In the genomic region with DNA sequence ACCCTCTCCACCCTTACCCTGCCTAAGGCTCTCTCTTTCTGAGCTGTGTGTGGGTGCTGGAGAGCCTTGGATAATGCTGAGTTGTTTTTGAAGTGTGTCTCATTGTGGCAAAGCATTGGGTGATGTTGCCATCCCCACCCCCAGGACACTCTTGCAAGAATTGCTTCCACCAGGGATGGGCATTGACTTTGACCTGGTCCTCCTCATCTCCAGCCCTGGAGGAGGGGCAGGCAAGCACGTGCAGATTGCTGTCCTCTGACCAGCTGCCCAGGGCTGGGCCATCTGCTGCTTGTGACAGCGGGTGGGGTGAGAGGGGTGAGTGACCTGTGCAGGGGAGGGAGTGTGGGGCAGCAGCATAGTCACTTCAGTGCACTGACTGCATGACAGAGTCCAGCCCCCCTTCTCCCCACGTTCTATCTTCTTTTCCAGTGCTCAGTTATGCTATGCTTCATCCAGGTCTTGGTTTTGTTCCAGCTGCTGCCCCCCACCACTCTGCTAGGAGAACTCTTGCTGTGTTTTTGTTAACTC, we compare ENCODE assay signal across 2 cellular contexts.
TF ChIP-seq lines count a peak whose summit lies in the region.

No MANE protein-coding gene starts in this region.

TF ChIP-seq in SK-N-SH, 30 proteins besides CTCF, POLR2A, EP300 and RAD21 (continued from another document):
- TF ChIP-seq FOSL2 (IDR thresholded peaks at IDR 0.05; ENCODE audit: borderline replicate concordance, low read depth) = no peak
- TF ChIP-seq, protein P1, sequence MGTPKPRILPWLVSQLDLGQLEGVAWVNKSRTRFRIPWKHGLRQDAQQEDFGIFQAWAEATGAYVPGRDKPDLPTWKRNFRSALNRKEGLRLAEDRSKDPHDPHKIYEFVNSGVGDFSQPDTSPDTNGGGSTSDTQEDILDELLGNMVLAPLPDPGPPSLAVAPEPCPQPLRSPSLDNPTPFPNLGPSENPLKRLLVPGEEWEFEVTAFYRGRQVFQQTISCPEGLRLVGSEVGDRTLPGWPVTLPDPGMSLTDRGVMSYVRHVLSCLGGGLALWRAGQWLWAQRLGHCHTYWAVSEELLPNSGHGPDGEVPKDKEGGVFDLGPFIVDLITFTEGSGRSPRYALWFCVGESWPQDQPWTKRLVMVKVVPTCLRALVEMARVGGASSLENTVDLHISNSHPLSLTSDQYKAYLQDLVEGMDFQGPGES (IDR thresholded peaks at IDR 0.05; ENCODE audit: low read depth, low read length) = no peak
- TF ChIP-seq, protein P2, sequence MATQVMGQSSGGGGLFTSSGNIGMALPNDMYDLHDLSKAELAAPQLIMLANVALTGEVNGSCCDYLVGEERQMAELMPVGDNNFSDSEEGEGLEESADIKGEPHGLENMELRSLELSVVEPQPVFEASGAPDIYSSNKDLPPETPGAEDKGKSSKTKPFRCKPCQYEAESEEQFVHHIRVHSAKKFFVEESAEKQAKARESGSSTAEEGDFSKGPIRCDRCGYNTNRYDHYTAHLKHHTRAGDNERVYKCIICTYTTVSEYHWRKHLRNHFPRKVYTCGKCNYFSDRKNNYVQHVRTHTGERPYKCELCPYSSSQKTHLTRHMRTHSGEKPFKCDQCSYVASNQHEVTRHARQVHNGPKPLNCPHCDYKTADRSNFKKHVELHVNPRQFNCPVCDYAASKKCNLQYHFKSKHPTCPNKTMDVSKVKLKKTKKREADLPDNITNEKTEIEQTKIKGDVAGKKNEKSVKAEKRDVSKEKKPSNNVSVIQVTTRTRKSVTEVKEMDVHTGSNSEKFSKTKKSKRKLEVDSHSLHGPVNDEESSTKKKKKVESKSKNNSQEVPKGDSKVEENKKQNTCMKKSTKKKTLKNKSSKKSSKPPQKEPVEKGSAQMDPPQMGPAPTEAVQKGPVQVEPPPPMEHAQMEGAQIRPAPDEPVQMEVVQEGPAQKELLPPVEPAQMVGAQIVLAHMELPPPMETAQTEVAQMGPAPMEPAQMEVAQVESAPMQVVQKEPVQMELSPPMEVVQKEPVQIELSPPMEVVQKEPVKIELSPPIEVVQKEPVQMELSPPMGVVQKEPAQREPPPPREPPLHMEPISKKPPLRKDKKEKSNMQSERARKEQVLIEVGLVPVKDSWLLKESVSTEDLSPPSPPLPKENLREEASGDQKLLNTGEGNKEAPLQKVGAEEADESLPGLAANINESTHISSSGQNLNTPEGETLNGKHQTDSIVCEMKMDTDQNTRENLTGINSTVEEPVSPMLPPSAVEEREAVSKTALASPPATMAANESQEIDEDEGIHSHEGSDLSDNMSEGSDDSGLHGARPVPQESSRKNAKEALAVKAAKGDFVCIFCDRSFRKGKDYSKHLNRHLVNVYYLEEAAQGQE (IDR thresholded peaks at IDR 0.05; ENCODE audit: low read depth, low read length) = no peak

TF ChIP-seq in HEK293T, 16 proteins besides CTCF, POLR2A, EP300 and RAD21 (continued from another document):
- no peak for TF ChIP-seq LEF1 (IDR thresholded peaks at IDR 0.05; ENCODE audit: borderline replicate concordance)
- no peak for TF ChIP-seq ZNF384 (IDR thresholded peaks at IDR 0.05)
- TF ChIP-seq FOXA1 (IDR thresholded peaks at IDR 0.05) = no peak
- no peak for TF ChIP-seq TARDBP (IDR thresholded peaks at IDR 0.05)
- TF ChIP-seq NFRKB (IDR thresholded peaks at IDR 0.05) = no peak
- no peak for TF ChIP-seq L3MBTL2 (conservative IDR thresholded peaks at IDR 0.05)
- TF ChIP-seq SUZ12 (IDR thresholded peaks at IDR 0.05) = no peak
- TF ChIP-seq CTBP1 (IDR thresholded peaks at IDR 0.05; ENCODE audit: borderline replicate concordance) = no peak
- TF ChIP-seq ARNT (IDR thresholded peaks at IDR 0.05) = no peak
- TF ChIP-seq, protein P3, sequence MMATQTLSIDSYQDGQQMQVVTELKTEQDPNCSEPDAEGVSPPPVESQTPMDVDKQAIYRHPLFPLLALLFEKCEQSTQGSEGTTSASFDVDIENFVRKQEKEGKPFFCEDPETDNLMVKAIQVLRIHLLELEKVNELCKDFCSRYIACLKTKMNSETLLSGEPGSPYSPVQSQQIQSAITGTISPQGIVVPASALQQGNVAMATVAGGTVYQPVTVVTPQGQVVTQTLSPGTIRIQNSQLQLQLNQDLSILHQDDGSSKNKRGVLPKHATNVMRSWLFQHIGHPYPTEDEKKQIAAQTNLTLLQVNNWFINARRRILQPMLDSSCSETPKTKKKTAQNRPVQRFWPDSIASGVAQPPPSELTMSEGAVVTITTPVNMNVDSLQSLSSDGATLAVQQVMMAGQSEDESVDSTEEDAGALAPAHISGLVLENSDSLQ (IDR thresholded peaks at IDR 0.05) = no peak
- no peak for TF ChIP-seq SP1 (IDR thresholded peaks at IDR 0.05)
- TF ChIP-seq FOXK2 (IDR thresholded peaks at IDR 0.05) = no peak
- no peak for TF ChIP-seq BHLHE40 (IDR thresholded peaks at IDR 0.05; ENCODE audit: borderline replicate concordance)
